Comparison of ENCODE assay signal across 4 cellular contexts in genomic region chr1:148703973-148704591, GRCh38. TPM values are rescaled to one million over a fixed set of nuclear protein-coding genes. Genes with fewer than 3 reads are reported as not detected.
"Had no signal": no experiment of that assay in that cellular context is flagged by ENCODE, and none has a peak within 500 bp of the region (broad histone marks: within the 10 kb centered on the region; RNA-seq: fewer than 3 reads in every experiment).

No MANE protein-coding gene starts in this region.

RNA-seq across cellular contexts. Expression of gene NUDT4B, which starts 44.5 kb away (rescaled TPM):
- total RNA-seq: endothelial cell of umbilical vein, kidney, left ventricle myocardium superior, mesothelial cell of epicardium had no signal
